ENCODE assay signal across 9 cellular contexts in genomic region chr1:203153051-203153988, GRCh38. TPM values are rescaled to one million over a fixed set of nuclear protein-coding genes. Genes with fewer than 3 reads are reported as not detected.
DNase-seq lines count a peak whose midpoint lies in the region; ATAC-seq and TF ChIP-seq lines count a peak whose summit lies in the region.
"Had no signal": no experiment of that assay in that cellular context is flagged by ENCODE, and none has a peak within 500 bp of the region (broad histone marks: within the 10 kb centered on the region; RNA-seq: fewer than 3 reads in every experiment).

No MANE protein-coding gene starts in this region.

- ATAC-seq in IMR-90 (ENCODE audit: low read depth), result no peak
- no peak for ATAC-seq in naive thymus-derived CD4-positive, alpha-beta T cell

- no peak overlapping the region for H2AK9ac ChIP-seq in IMR-90 (replicated peaks; ENCODE audit: low read depth, low read length, poor library complexity)

- no peak overlapping the region; the same call in 1 of the 2 replicates for H4K91ac ChIP-seq in IMR-90 (ENCODE audit: insufficient read depth, low read depth, low read length)

- H3K27ac Mint-ChIP-seq in naive thymus-derived CD4-positive, alpha-beta T cell, result peak overlapping the region in 1 of 9 donors; percentile 47

- H3K36me3 Mint-ChIP-seq in naive thymus-derived CD4-positive, alpha-beta T cell, result peaks cover 0 to 4% (median 0%) of the 10 kb centered on the region in 5 donors

- in situ Hi-C loops in IMR-90 (cut with MboI; ENCODE audit: low sequenced_read_pairs), result no loop called here

- H3K4me3 ChIP-seq in A673 (ENCODE audit: low read depth, low read length, poor library complexity, severe bottlenecking), result no peak overlapping the region
- no peak overlapping the region for H3K4me3 ChIP-seq in IMR-90 (ENCODE audit: insufficient read depth, low read depth, low read length)
- H3K4me3 ChIP-seq in naive thymus-derived CD4-positive, alpha-beta T cell (ENCODE audit: low read length), result no peak overlapping the region

- peak; percentile 93 for DNase-seq in A673 (ENCODE audit: low spot score)
- DNase-seq in IMR-90, result no peak
- DNase-seq in astrocyte of the hippocampus (ENCODE audit: low read depth, low spot score), result peak; percentile 75
- peak; percentile 69 for DNase-seq in medulla oblongata (ENCODE audit: extremely low spot score)
- DNase-seq in NCI-H748 (lab: John Stamatoyannopoulos, UW; ENCODE audit: unreplicated experiment), result no peak
- no peak for DNase-seq in naive thymus-derived CD4-positive, alpha-beta T cell
- no peak for DNase-seq in EL
- DNase-seq in NCI-H774 (lab: John Stamatoyannopoulos, UW), result no peak
- DNase-seq: activated T-cell treated with anti-CD3 and anti-CD28 coated beads, Interleukin-2, amount 50 U/mL, for 48 hours had no signal

- H2AFZ ChIP-seq in IMR-90 (replicated peaks; ENCODE audit: low read length, poor library complexity), result no peak overlapping the region

- no CpG with 5 or more reads among the region's 9 CpGs for whole genome bisulfite sequencing in IMR-90 (ENCODE audit: extremely low coverage in 2 of 2, insufficient read length in 1 of 2), 2 experiments

- H3K4me2 ChIP-seq in IMR-90 (ENCODE audit: low read depth, low read length), result no peak overlapping the region

- H2BK20ac ChIP-seq in IMR-90 (ENCODE audit: low read depth, low read length), result no peak overlapping the region

- peak overlapping the region; percentile 23; the same call in 1 of the 2 replicates for H3K4ac ChIP-seq in IMR-90 (ENCODE audit: low read depth, low read length)

- no peaks in the 10 kb centered on the region for H3K9me1 ChIP-seq in IMR-90 (ENCODE audit: insufficient read depth, low read length)

- no peaks in the 10 kb centered on the region for H4K20me1 ChIP-seq in IMR-90 (ENCODE audit: insufficient read depth, low read length)

- H3K9ac ChIP-seq in IMR-90 (ENCODE audit: low read depth, low read length), result no peak overlapping the region

- no peak overlapping the region for H3K27ac ChIP-seq in A673 (ENCODE audit: low read depth, low read length, poor library complexity, severe bottlenecking)
- no peak overlapping the region for H3K27ac ChIP-seq in IMR-90 (ENCODE audit: insufficient read depth, low read length)
- no peak overlapping the region for H3K27ac ChIP-seq in naive thymus-derived CD4-positive, alpha-beta T cell (ENCODE audit: low read depth, low read length)

- no peak overlapping the region for H4K5ac ChIP-seq in IMR-90 (ENCODE audit: low read depth, low read length)

- no peak for TF ChIP-seq RAD21 in IMR-90 (IDR thresholded peaks at IDR 0.05; ENCODE audit: low read length)

- 0 out of 2 replicates have a peak overlapping the region, but pooled peaks have one; percentile 28 for H3K18ac ChIP-seq in IMR-90 (ENCODE audit: low read depth, low read length)

- H3K14ac ChIP-seq in IMR-90 (replicated peaks; ENCODE audit: low read depth, low read length), result no peak overlapping the region

- no peaks in the 10 kb centered on the region for H3K4me1 Mint-ChIP-seq in naive thymus-derived CD4-positive, alpha-beta T cell

- H3K9me3 ChIP-seq in A673 (ENCODE audit: low read depth, low read length, poor library complexity, severe bottlenecking) (peaks cover 4% of the 10 kb centered on the region), IMR-90 (ENCODE audit: control insufficient read depth, insufficient read depth, low read length) (0 out of 2 replicates have a peak, but pooled peaks cover under 1% of the 10 kb centered on the region)
- H3K9me3 ChIP-seq in naive thymus-derived CD4-positive, alpha-beta T cell (ENCODE audit: control insufficient read depth in 2 of 3, low read length in 3 of 3), result no peaks in the 10 kb centered on the region

- POLR2A ChIA-PET in A673 (lab: Charles Lee; ENCODE audit: low non-redundant PET) (interaction anchor here (0.6 kb wide), 1 partner anchor 812 kb away, joined by 8 read pairs; no protein-coding TSS in a partner anchor), IMR-90 (lab: Charles Lee; ENCODE audit: unreplicated experiment) (no interaction called here)
- POLR2A ChIA-PET in naive thymus-derived CD4-positive, alpha-beta T cell (lab: Charles Lee), result no interaction called here

- no TSS peak for BruUV-seq in A673 (replicated peaks; lab: Mats Ljungman, UMichigan)
- no TSS peak for BruUV-seq in IMR-90 (replicated peaks; lab: Mats Ljungman, UMichigan)

- no peak overlapping the region for H2BK5ac ChIP-seq in IMR-90 (ENCODE audit: low read depth, low read length, poor library complexity, severe bottlenecking)

- peak overlapping the region in 1 of 2 experiments; percentile 12; a peak in 1 of 4 replicates for H4K8ac ChIP-seq in IMR-90 (ENCODE audit: low read depth in 2 of 2, low read length in 2 of 2)

- intact Hi-C loops in A673 (cut with micrococcal nuclease; ENCODE audit: unreplicated experiment), result no loop called here
- intact Hi-C loops in IMR-90 (cut with micrococcal nuclease), result no loop called here
- intact Hi-C loops in naive thymus-derived CD4-positive, alpha-beta T cell (cut with micrococcal nuclease), result no loop called here

- H2BK15ac ChIP-seq in IMR-90 (ENCODE audit: low read depth, low read length), result peak overlapping the region; percentile 43; the same call in 1 of the 3 replicates

- dilution Hi-C loops in IMR-90 (cut with HindIII; ENCODE audit: low sequenced_read_pairs, unreplicated experiment), result no loop called here

- H2AK5ac ChIP-seq in IMR-90 (ENCODE audit: low read depth, low read length), result peak overlapping the region; percentile 14; the same call in 1 of the 2 replicates

- H3K4me3 Mint-ChIP-seq in naive thymus-derived CD4-positive, alpha-beta T cell, result no peak overlapping the region

- no peak overlapping the region for H3K23ac ChIP-seq in IMR-90 (ENCODE audit: low read depth, low read length)

- H3K36me3 ChIP-seq in A673 (ENCODE audit: insufficient read depth, low read length, poor library complexity, severe bottlenecking), result no peaks in the 10 kb centered on the region
- no peaks in the 10 kb centered on the region for H3K36me3 ChIP-seq in IMR-90 (ENCODE audit: control insufficient read depth, insufficient read depth, low read length)
- no peaks in the 10 kb centered on the region for H3K36me3 ChIP-seq in naive thymus-derived CD4-positive, alpha-beta T cell (ENCODE audit: control insufficient read depth in 2 of 3, insufficient read depth in 3 of 3, low read length in 3 of 3)

- no peak for TF ChIP-seq POLR2A in IMR-90 (IDR thresholded peaks at IDR 0.05; ENCODE audit: low read depth, low read length)

- H3K4me1 ChIP-seq in A673 (ENCODE audit: insufficient read depth, low read length, poor library complexity, severe bottlenecking) (peaks cover 36% of the 10 kb centered on the region), IMR-90 (ENCODE audit: control insufficient read depth, insufficient read depth, low read length) (peaks cover 11% of the 10 kb centered on the region)
- no peaks in the 10 kb centered on the region for H3K4me1 ChIP-seq in naive thymus-derived CD4-positive, alpha-beta T cell (ENCODE audit: control insufficient read depth in 2 of 2, insufficient read depth in 2 of 2, low read length in 2 of 2)

- H3K9me3 Mint-ChIP-seq in naive thymus-derived CD4-positive, alpha-beta T cell, result peaks cover 0 to 7% (median 1%) of the 10 kb centered on the region in 11 donors

- CTCF ChIA-PET in A673 (lab: Charles Lee), result interaction anchor here (0.7 kb wide), 1 partner anchor 113 kb away, joined by 3 read pairs; no protein-coding TSS in a partner anchor
- CTCF ChIA-PET in IMR-90 (lab: Yijun Ruan, JAX), result interaction anchor here (0.7 kb wide), 1 partner anchor 11 kb away, joined by 3 read pairs; no protein-coding TSS in a partner anchor
- CTCF ChIA-PET in naive thymus-derived CD4-positive, alpha-beta T cell (lab: Charles Lee), result interaction anchor here (0.8 kb wide), 1 partner anchor 14 kb away, joined by 3 read pairs; no protein-coding TSS in a partner anchor

- H3K56ac ChIP-seq in IMR-90 (ENCODE audit: extremely low read depth, insufficient read depth, low read length), result no peak overlapping the region

- peaks cover 0 to 18% (median 5%) of the 10 kb centered on the region in 5 donors for H3K27me3 Mint-ChIP-seq in naive thymus-derived CD4-positive, alpha-beta T cell

- TF ChIP-seq CTCF in A673 (conservative IDR thresholded peaks at IDR 0.05; ENCODE audit: low read depth, low read length), result no peak
- TF ChIP-seq CTCF in IMR-90 (conservative IDR thresholded peaks at IDR 0.05; ENCODE audit: low read depth, low read length), result no peak

- H3K79me1 ChIP-seq in IMR-90 (ENCODE audit: low read depth in 1 of 2, low read length in 2 of 2), result no peaks in the 10 kb centered on the region

- no peak overlapping the region for H2BK120ac ChIP-seq in IMR-90 (ENCODE audit: low read depth, low read length)

- peaks cover 13% of the 10 kb centered on the region for H3K27me3 ChIP-seq in A673 (replicated peaks; ENCODE audit: insufficient read depth, low read depth, low read length, poor library complexity)
- peaks cover 8% of the 10 kb centered on the region for H3K27me3 ChIP-seq in IMR-90 (ENCODE audit: control insufficient read depth, insufficient read depth, low read length)
- H3K27me3 ChIP-seq in naive thymus-derived CD4-positive, alpha-beta T cell (ENCODE audit: control insufficient read depth in 2 of 2, insufficient read depth in 2 of 2, low read length in 2 of 2), result peaks cover 0 to 3% of the 10 kb centered on the region in 2 donors

TF ChIP-seq in IMR-90, 13 proteins besides CTCF, POLR2A, EP300 and RAD21 (continues in another document):
- TF ChIP-seq MAZ (IDR thresholded peaks at IDR 0.05; ENCODE audit: borderline replicate concordance, low read depth, low read length) (no peak), CHD1 (IDR thresholded peaks at IDR 0.05; ENCODE audit: low read depth, low read length) (no peak)

RNA-seq across cellular contexts. Expression of gene MYBPH, which starts 22.3 kb away (rescaled TPM):
- not detected in 2 replicates for total RNA-seq in A673 (2021)
- total RNA-seq in IMR-90 (2012; rRNA removed), result not detected in 2 replicates
- polyA plus RNA-seq in IMR-90 (2012; rRNA removed), result not detected in 2 replicates
- not detected in 2 replicates for polyA plus RNA-seq in IMR-90 (2012; cell fraction: cytosol; rRNA removed)
- not detected in 2 replicates for polyA plus RNA-seq in IMR-90 (2012; cell fraction: nucleus; rRNA removed; ENCODE audit: low replicate concordance)
- total RNA-seq in naive thymus-derived CD4-positive, alpha-beta T cell, result not detected
- not detected for polyA plus RNA-seq in naive thymus-derived CD4-positive, alpha-beta T cell

RNA-seq across cellular contexts. Expression of gene ADORA1, which starts 25.8 kb away (rescaled TPM):
- total RNA-seq in A673 (2021) (0.74 and 1.2 TPM in 2 replicates), IMR-90 (2012; rRNA removed) (under 0.01 and 0.36 TPM in 2 replicates)
- polyA plus RNA-seq in IMR-90 (2012; rRNA removed), result 0.56 and 0.66 TPM in 2 replicates
- polyA plus RNA-seq in IMR-90 (2012; cell fraction: cytosol; rRNA removed), result 0.38 and 1.4 TPM in 2 replicates
- 0.35 and 0.48 TPM in 2 replicates for polyA plus RNA-seq in IMR-90 (2012; cell fraction: nucleus; rRNA removed; ENCODE audit: low replicate concordance)
- under 1 TPM in 1 of 5 experiments, not detected in 4; 0.44 TPM for total RNA-seq in naive thymus-derived CD4-positive, alpha-beta T cell
- polyA plus RNA-seq in naive thymus-derived CD4-positive, alpha-beta T cell, result not detected

RNA-seq across cellular contexts. Expression of gene CHI3L1, which starts 33.2 kb away (rescaled TPM):
- total RNA-seq in A673 (2021) (not detected in 2 replicates), IMR-90 (2012; rRNA removed) (0.28 TPM in 1 of 2 replicates, not detected in the other)
- 0.17 TPM in 1 of 2 replicates, not detected in the other for polyA plus RNA-seq in IMR-90 (2012; rRNA removed)
- polyA plus RNA-seq in IMR-90 (2012; cell fraction: cytosol; rRNA removed), result 0.25 TPM in 1 of 2 replicates, not detected in the other
- 0.86 and 1.1 TPM in 2 replicates for polyA plus RNA-seq in IMR-90 (2012; cell fraction: nucleus; rRNA removed; ENCODE audit: low replicate concordance)
- total RNA-seq in naive thymus-derived CD4-positive, alpha-beta T cell, result 1 to 10 TPM in 1 of 5 experiments, under 1 TPM in 1, not detected in 3; 0.32 to 1.3 TPM
- polyA plus RNA-seq in naive thymus-derived CD4-positive, alpha-beta T cell, result not detected

Comparison
In these comparisons a context has a peak if more than half of its experiments do, and no peak if none do; other contexts are left out.
1. DNase-seq: peak in A673 (single experiment), astrocyte of the hippocampus (single experiment) and medulla oblongata (single experiment); none in IMR-90 (single experiment), NCI-H748 (single experiment), naive thymus-derived CD4-positive, alpha-beta T cell (0 of 9), EL (single experiment) and NCI-H774 (single experiment).